Comparison of ENCODE assay signal across 27 cellular contexts in genomic region chr6:143505111-143505510, GRCh38. TPM values are rescaled to one million over a fixed set of nuclear protein-coding genes. Genes with fewer than 3 reads are reported as not detected.
DNase-seq lines count a peak whose midpoint lies in the region; ATAC-seq, FAIRE-seq and TF ChIP-seq lines count a peak whose summit lies in the region.
"Had no signal": no experiment of that assay in that cellular context is flagged by ENCODE, and none has a peak within 500 bp of the region (broad histone marks: within the 10 kb centered on the region; RNA-seq: fewer than 3 reads in every experiment).

No MANE protein-coding gene starts in this region.

- CTCF ChIA-PET in K562 (lab: Yijun Ruan, JAX; ENCODE audit: low intra/inter-chr PET ratio) = no interaction called here
- CTCF ChIA-PET in activated CD8-positive, alpha-beta T cell treated with anti-CD3 and anti-CD28 coated beads for 36 hours (lab: Charles Lee) = interaction anchor here (0.8 to 1.2 kb wide), 2 partner anchors 8 to 15 kb away, joined by 3 read pairs; no protein-coding TSS in a partner anchor

- TF ChIP-seq EP300 in K562 (IDR thresholded peaks at IDR 0.05; ENCODE audit: low read length) = no peak

- intact Hi-C loops in K562 (cut with micrococcal nuclease) = no loop called here
- intact Hi-C loops in activated CD8-positive, alpha-beta T cell treated with anti-CD3 and anti-CD28 coated beads for 36 hours (cut with micrococcal nuclease) = no loop called here

- no peak for FAIRE-seq in K562 (lab: Jason Lieb, UNC)
- FAIRE-seq: D721Med, urothelium cell line had no signal

- DNase-seq in activated CD4-positive, CD25-positive, alpha-beta regulatory T cell treated with anti-CD3 and anti-CD28 coated beads, Interleukin-2, amount 50 U/mL, for 72 hours = no peak
- no peak for DNase-seq in K562 (ENCODE audit: extremely low read depth in 1 of 4, low spot score in 3 of 4)
- DNase-seq in COLO829 (ENCODE audit: low spot score) = no peak
- no peak for DNase-seq in activated CD8-positive, alpha-beta T cell treated with anti-CD3 and anti-CD28 coated beads for 36 hours
- no peak for DNase-seq in SIG-M5 treated with dmso at 0.1 percent for 504 hours (lab: John Stamatoyannopoulos, UW; ENCODE audit: unreplicated experiment)
- DNase-seq: activated CD4-positive, alpha-beta T cell treated with anti-CD3 and anti-CD28 coated beads, Interleukin-2, amount 50 U/mL, for 1 hour; activated CD8-positive, alpha-beta memory T cell treated with anti-CD3 and anti-CD28 coated beads, Interleukin-2, amount 50 U/mL, for 48 hours; activated effector memory CD4-positive, alpha-beta T cell treated with anti-CD3 and anti-CD28 coated beads, Interleukin-2, amount 50 U/mL, for 16 hours; dorsolateral prefrontal cortex; gastrocnemius medialis; HCEC 1CT; mammary epithelial cell; NCI-H1105; NCI-H2029; NCI-H526; posterior cingulate gyrus; right lobe of liver; SHP77; stimulated activated CD4-positive, alpha-beta T cell treated with anti-CD3 and anti-CD28 coated beads, Interleukin-4, amount 100 ng/mL, for 24 hours had no signal

- no TSS peak for BruUV-seq in K562 (replicated peaks; lab: Mats Ljungman, UMichigan)

- no peaks in the 10 kb centered on the region for H3K9me3 Mint-ChIP-seq in activated CD8-positive, alpha-beta T cell treated with anti-CD3 and anti-CD28 coated beads for 36 hours
- H3K9me3 Mint-ChIP-seq: stimulated activated memory B cell treated with anti-CD40 and anti-IgM and Interleukin-4, amounts not matched to agents 10 μg/mL and 1 μg/mL and 100 μg/mL, for 72 hours had no signal

- H3K27ac Mint-ChIP-seq in activated CD8-positive, alpha-beta T cell treated with anti-CD3 and anti-CD28 coated beads for 36 hours = no peak overlapping the region
- H3K27ac Mint-ChIP-seq: stimulated activated memory B cell treated with anti-CD40 and anti-IgM and Interleukin-4, amounts not matched to agents 10 μg/mL and 1 μg/mL and 100 μg/mL, for 72 hours had no signal

- no peak for TF ChIP-seq CTCF in K562 (IDR thresholded peaks at IDR 0.05 in 2 of 3, conservative IDR thresholded peaks at IDR 0.05 in 1 of 3; ENCODE audit: insufficient read depth in 2 of 3, low read depth in 1 of 3, low read length in 3 of 3)
- no peak for TF ChIP-seq CTCF in activated CD8-positive, alpha-beta T cell treated with anti-CD3 and anti-CD28 coated beads for 36 hours (IDR thresholded peaks at IDR 0.05)

- peaks cover 12% of the 10 kb centered on the region for H3K36me3 Mint-ChIP-seq in activated CD8-positive, alpha-beta T cell treated with anti-CD3 and anti-CD28 coated beads for 36 hours (ENCODE audit: low read depth)

- POLR2A ChIA-PET in K562 (lab: Yijun Ruan, JAX) = interaction anchor here (0.9 to 1.4 kb wide), 4 partner anchors 8 to 14 kb away, joined by 3 to 5 read pairs (median 3); no protein-coding TSS in a partner anchor
- POLR2A ChIA-PET in activated CD8-positive, alpha-beta T cell treated with anti-CD3 and anti-CD28 coated beads for 36 hours (lab: Charles Lee) = no interaction called here

- no peak overlapping the region for H2AFZ ChIP-seq in K562 (ENCODE audit: low read depth, low read length)

- H3K27ac ChIP-seq in K562 (ENCODE audit: extremely low read depth, low read depth, low read length) = no peak overlapping the region
- H3K27ac ChIP-seq: 22Rv1, dorsolateral prefrontal cortex, gastrocnemius medialis, right lobe of liver, suprapubic skin had no signal

- peak; percentile 55 to 65 for ATAC-seq in activated CD4-positive, CD25-positive, alpha-beta regulatory T cell treated with anti-CD3 and anti-CD28 coated beads, Interleukin-2, amount 50 U/mL, for 24 hours
- ATAC-seq in GM19463 (IDR thresholded peaks at IDR 0.05; ENCODE audit: unreplicated experiment) = peak; percentile 34
- peak; percentile 38 for ATAC-seq in HG03159 (IDR thresholded peaks at IDR 0.05; ENCODE audit: unreplicated experiment)
- no peak for ATAC-seq in K562
- no peak for ATAC-seq in activated CD8-positive, alpha-beta T cell treated with anti-CD3 and anti-CD28 coated beads for 36 hours
- ATAC-seq: gastrocnemius medialis; right lobe of liver; stimulated activated memory B cell treated with anti-CD40 and anti-IgM and Interleukin-4, amounts not matched to agents 10 μg/mL and 1 μg/mL and 100 μg/mL, for 72 hours had no signal

- H4K20me1 ChIP-seq in K562 (replicated peaks; ENCODE audit: control insufficient read depth, insufficient read depth, low read length) = 0 out of 2 replicates have a peak, but pooled peaks cover 3% of the 10 kb centered on the region

- peaks cover 7% of the 10 kb centered on the region for H3K4me1 Mint-ChIP-seq in activated CD8-positive, alpha-beta T cell treated with anti-CD3 and anti-CD28 coated beads for 36 hours (ENCODE audit: low read depth)

- no peaks in the 10 kb centered on the region for H3K27me3 ChIP-seq in K562 (ENCODE audit: control insufficient read depth in 2 of 2, insufficient read depth in 2 of 2, low read length in 2 of 2)
- H3K27me3 ChIP-seq: dorsolateral prefrontal cortex, gastrocnemius medialis, right lobe of liver, suprapubic skin had no signal

- no peaks in the 10 kb centered on the region for H3K9me3 ChIP-seq in K562 (replicated peaks; ENCODE audit: control insufficient read depth, insufficient read depth, low read depth, low read length)
- H3K9me3 ChIP-seq: gastrocnemius medialis, right lobe of liver, suprapubic skin had no signal

- in situ Hi-C loops in K562 (cut with MboI) = no loop called here

- peaks cover 30% of the 10 kb centered on the region for H3K79me2 ChIP-seq in K562 (ENCODE audit: control insufficient read depth, insufficient read depth, low read length)

- H3K4me1 ChIP-seq in K562 (replicated peaks in 1 of 2; ENCODE audit: control insufficient read depth in 2 of 2, insufficient read depth in 2 of 2, low read length in 2 of 2) = peaks cover 0 to 6% of the 10 kb centered on the region in 2 experiments; a peak in 2 of 5 replicates
- H3K4me1 ChIP-seq: gastrocnemius medialis had no signal

- no peak for TF ChIP-seq POLR2A in K562 (conservative IDR thresholded peaks at IDR 0.05)

- peaks cover 96% of the 10 kb centered on the region for H3K36me3 ChIP-seq in K562 (ENCODE audit: control insufficient read depth, insufficient read depth, low read length)

- no peaks in the 10 kb centered on the region for H3K27me3 Mint-ChIP-seq in activated CD8-positive, alpha-beta T cell treated with anti-CD3 and anti-CD28 coated beads for 36 hours
- H3K27me3 Mint-ChIP-seq: stimulated activated memory B cell treated with anti-CD40 and anti-IgM and Interleukin-4, amounts not matched to agents 10 μg/mL and 1 μg/mL and 100 μg/mL, for 72 hours had no signal

- H3K9ac ChIP-seq in K562 (ENCODE audit: insufficient read depth in 1 of 2, low read depth in 2 of 2, low read length in 2 of 2) = no peak overlapping the region

- no peak overlapping the region for H3K4me3 Mint-ChIP-seq in activated CD8-positive, alpha-beta T cell treated with anti-CD3 and anti-CD28 coated beads for 36 hours
- H3K4me3 Mint-ChIP-seq: stimulated activated memory B cell treated with anti-CD40 and anti-IgM and Interleukin-4, amounts not matched to agents 10 μg/mL and 1 μg/mL and 100 μg/mL, for 72 hours had no signal

- H3K4me2 ChIP-seq in K562 (ENCODE audit: insufficient read depth, low read length) = no peak overlapping the region

- TF ChIP-seq RAD21 in K562 (CRISPR knock-in tag; conservative IDR thresholded peaks at IDR 0.05 in 1 of 2, IDR thresholded peaks at IDR 0.05 in 1 of 2) = no peak

- 87% methylated on average over 5 of the region's 5 CpGs for WGBS in K562 (ENCODE audit: insufficient coverage, low coverage, missing lambda C conversion rate)

- H3K9me1 ChIP-seq in K562 (ENCODE audit: control insufficient read depth, insufficient read depth, low read length) = no peaks in the 10 kb centered on the region

- no peak overlapping the region for H3K4me3 ChIP-seq in K562
- H3K4me3 ChIP-seq: dorsolateral prefrontal cortex, gastrocnemius medialis, right lobe of liver, suprapubic skin had no signal

RNA-seq across cellular contexts. Expression of gene FUCA2, which starts 6.4 kb away (rescaled TPM):
- total RNA-seq in K562 (2011; cell fraction: chromatin; rRNA removed; ENCODE audit: low replicate concordance) = 49.7 and 76.8 TPM in 2 replicates
- total RNA-seq in K562 (2011; cell fraction: nucleolus; rRNA removed) = 61.7 and 62.4 TPM in 2 replicates
- 96.9 and 141 TPM in 2 replicates for total RNA-seq in K562 (2011; cell fraction: nucleoplasm; rRNA removed)
- total RNA-seq in K562 (2014; rRNA removed) (59.2 and 71.2 TPM in 2 replicates), K562 (2014; rRNA removed; fragmentation: Illumina TruSeq; extraction: Trizol) (79.3 and 82.9 TPM in 2 replicates), K562 (2015; rRNA removed; fragmentation: Illumina TruSeq; extraction: Trizol) (78.2 and 82.5 TPM in 2 replicates), K562 (2021) (112 and 117 TPM in 2 replicates)
- polyA plus RNA-seq in K562 (2011; rRNA removed) (58.7 and 80.9 TPM in 2 replicates), K562 (2014; fragmentation: Illumina TruSeq; extraction: Trizol) (67.7 and 79.3 TPM in 2 replicates), K562 (2014; fragmentation: Nextera tagmentation; extraction: Ambion mirVana) (10 to 100 TPM; 20.6 to 23.9 TPM), K562 (2014; rRNA removed) (66.8 and 72.6 TPM in 2 replicates)
- 28.0 and 39.1 TPM in 2 replicates for polyA plus RNA-seq in K562 (2011; cell fraction: cytosol; rRNA removed)
- 30.3 and 35.2 TPM in 2 replicates for polyA plus RNA-seq in K562 (2011; cell fraction: nucleus; rRNA removed)
- polyA plus RNA-seq in K562 (2012) = 69.9 and 86.6 TPM in 2 replicates
- 43.7 and 55.0 TPM in 2 replicates for polyA minus RNA-seq in K562 (2011; rRNA and poly(A)+ RNA removed)
- polyA minus RNA-seq in K562 (2011; cell fraction: cytosol; rRNA and poly(A)+ RNA removed) = 26.0 and 28.3 TPM in 2 replicates
- polyA minus RNA-seq in K562 (2011; cell fraction: nucleus; rRNA and poly(A)+ RNA removed) = 9.2 and 14.8 TPM in 2 replicates
- 1 to 10 TPM; 6.6 to 8.5 TPM for total RNA-seq in activated CD8-positive, alpha-beta T cell treated with anti-CD3 and anti-CD28 coated beads for 36 hours

RNA-seq across cellular contexts. Expression of gene PEX3, which starts 54.5 kb away (rescaled TPM):
- total RNA-seq in K562 (2011; cell fraction: chromatin; rRNA removed; ENCODE audit: low replicate concordance) = 17.1 and 21.7 TPM in 2 replicates
- 14.7 and 18.2 TPM in 2 replicates for total RNA-seq in K562 (2011; cell fraction: nucleolus; rRNA removed)
- total RNA-seq in K562 (2011; cell fraction: nucleoplasm; rRNA removed) = 14.9 and 22.7 TPM in 2 replicates
- total RNA-seq in K562 (2014; rRNA removed) (17.2 and 22.8 TPM in 2 replicates), K562 (2014; rRNA removed; fragmentation: Illumina TruSeq; extraction: Trizol) (30.8 and 32.7 TPM in 2 replicates), K562 (2015; rRNA removed; fragmentation: Illumina TruSeq; extraction: Trizol) (32.7 and 36.7 TPM in 2 replicates), K562 (2021) (18.0 and 21.8 TPM in 2 replicates)
- polyA plus RNA-seq in K562 (2011; rRNA removed) (39.2 and 55.7 TPM in 2 replicates), K562 (2014; fragmentation: Illumina TruSeq; extraction: Trizol) (20.8 and 26.5 TPM in 2 replicates), K562 (2014; fragmentation: Nextera tagmentation; extraction: Ambion mirVana) (10 to 100 TPM; 62.8 to 69.6 TPM), K562 (2014; rRNA removed) (17.1 and 17.3 TPM in 2 replicates)
- polyA plus RNA-seq in K562 (2011; cell fraction: cytosol; rRNA removed) = 12.2 and 12.8 TPM in 2 replicates
- polyA plus RNA-seq in K562 (2011; cell fraction: nucleus; rRNA removed) = 19.7 and 24.5 TPM in 2 replicates
- 16.2 and 21.4 TPM in 2 replicates for polyA plus RNA-seq in K562 (2012)
- polyA minus RNA-seq in K562 (2011; rRNA and poly(A)+ RNA removed) = 23.8 and 30.9 TPM in 2 replicates
- 14.9 and 20.1 TPM in 2 replicates for polyA minus RNA-seq in K562 (2011; cell fraction: cytosol; rRNA and poly(A)+ RNA removed)
- 27.7 and 38.4 TPM in 2 replicates for polyA minus RNA-seq in K562 (2011; cell fraction: nucleus; rRNA and poly(A)+ RNA removed)
- 10 to 100 TPM; 24.9 to 33.6 TPM for total RNA-seq in activated CD8-positive, alpha-beta T cell treated with anti-CD3 and anti-CD28 coated beads for 36 hours

RNA-seq across cellular contexts. Expression of gene ADAT2, which starts 54.6 kb away (rescaled TPM):
- 32.1 and 107 TPM in 2 replicates for total RNA-seq in K562 (2011; cell fraction: chromatin; rRNA removed; ENCODE audit: low replicate concordance)
- total RNA-seq in K562 (2011; cell fraction: nucleolus; rRNA removed) = 16.2 and 27.9 TPM in 2 replicates
- 52.9 and 88.3 TPM in 2 replicates for total RNA-seq in K562 (2011; cell fraction: nucleoplasm; rRNA removed)
- total RNA-seq in K562 (2014; rRNA removed) (21.4 and 22.6 TPM in 2 replicates), K562 (2014; rRNA removed; fragmentation: Illumina TruSeq; extraction: Trizol) (35.7 and 41.0 TPM in 2 replicates), K562 (2015; rRNA removed; fragmentation: Illumina TruSeq; extraction: Trizol) (29.0 and 32.7 TPM in 2 replicates), K562 (2021) (25.9 and 28.4 TPM in 2 replicates)
- polyA plus RNA-seq in K562 (2011; rRNA removed) (48.4 and 60.6 TPM in 2 replicates), K562 (2014; fragmentation: Illumina TruSeq; extraction: Trizol) (29.7 and 31.7 TPM in 2 replicates), K562 (2014; fragmentation: Nextera tagmentation; extraction: Ambion mirVana) (10 to 100 TPM; 13.0 to 18.5 TPM), K562 (2014; rRNA removed) (46.7 and 62.5 TPM in 2 replicates)
- 8.6 and 19.2 TPM in 2 replicates for polyA plus RNA-seq in K562 (2011; cell fraction: cytosol; rRNA removed)
- polyA plus RNA-seq in K562 (2011; cell fraction: nucleus; rRNA removed) = 74.1 and 78.0 TPM in 2 replicates
- polyA plus RNA-seq in K562 (2012) = 19.4 and 22.7 TPM in 2 replicates
- 34.7 and 36.7 TPM in 2 replicates for polyA minus RNA-seq in K562 (2011; rRNA and poly(A)+ RNA removed)
- polyA minus RNA-seq in K562 (2011; cell fraction: cytosol; rRNA and poly(A)+ RNA removed) = 12.5 and 17.0 TPM in 2 replicates
- polyA minus RNA-seq in K562 (2011; cell fraction: nucleus; rRNA and poly(A)+ RNA removed) = 39.2 and 45.5 TPM in 2 replicates
- 10 to 100 TPM; 35.9 to 40.8 TPM for total RNA-seq in activated CD8-positive, alpha-beta T cell treated with anti-CD3 and anti-CD28 coated beads for 36 hours

Comparison
In these comparisons a context has a peak if more than half of its experiments do, and no peak if none do; other contexts are left out.
1. ATAC-seq: peak in activated CD4-positive, CD25-positive, alpha-beta regulatory T cell treated with anti-CD3 and anti-CD28 coated beads, Interleukin-2, amount 50 U/mL, for 24 hours (2 of 2), GM19463 (single experiment) and HG03159 (single experiment); none in K562 (single experiment) and activated CD8-positive, alpha-beta T cell treated with anti-CD3 and anti-CD28 coated beads for 36 hours (single experiment).
2. RNA of gene FUCA2, which starts 6.4 kb away (total RNA-seq): 49.7 to 141 TPM in K562; 6.6 to 8.5 TPM in activated CD8-positive, alpha-beta T cell treated with anti-CD3 and anti-CD28 coated beads for 36 hours; every median in the first group is over 4 times any median in the second.